In the genomic region with DNA sequence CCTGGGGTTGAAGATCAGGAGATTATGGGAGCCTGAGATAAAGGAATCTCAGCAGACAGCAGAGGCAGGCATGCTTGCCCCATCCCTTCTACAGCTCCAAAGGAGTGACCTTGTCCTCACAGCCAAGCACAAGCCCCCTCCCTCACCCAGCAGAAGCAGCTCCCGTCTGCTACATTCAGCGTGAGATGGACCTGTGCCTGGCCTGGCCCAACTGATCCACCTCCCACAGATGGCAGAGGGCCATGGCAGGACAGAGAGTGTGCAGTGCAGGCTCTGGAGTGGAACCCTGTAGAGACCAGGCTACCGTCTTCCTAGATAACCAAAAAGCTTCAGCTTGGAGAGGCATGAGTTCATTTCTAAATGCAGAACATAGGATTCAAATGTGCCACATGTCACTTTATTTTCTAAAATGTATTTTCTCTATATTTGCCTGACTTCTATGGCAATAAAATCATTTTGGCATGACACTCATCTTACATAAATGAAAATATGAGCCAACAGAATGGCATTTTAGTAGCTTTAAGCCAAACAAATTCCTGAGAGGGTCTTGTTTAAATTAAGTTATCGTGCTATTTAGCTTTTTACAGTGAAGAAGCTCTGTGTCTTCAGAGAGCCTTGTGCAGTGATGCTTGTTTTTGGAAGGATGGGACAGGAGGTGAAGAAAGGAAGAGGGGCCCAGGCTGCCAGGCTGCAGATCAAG, we compare ENCODE assay signal across 15 cellular contexts. TPM values are rescaled to one million over a fixed set of nuclear protein-coding genes. Genes with fewer than 3 reads are reported as not detected.
"Had no signal": no experiment of that assay in that cellular context is flagged by ENCODE, and none has a peak within 500 bp of the region (broad histone marks: within the 10 kb centered on the region; RNA-seq: fewer than 3 reads in every experiment).

No MANE protein-coding gene starts in this region.

- H3K36me3 ChIP-seq: ascending aorta, ovary, thoracic aorta had no signal

- H3K4me3 Mint-ChIP-seq: nephron progenitor cell; stimulated activated naive CD8-positive, alpha-beta T cell treated with anti-CD3 and anti-CD28 coated beads, Interleukin-15, amount 100 ng/mL, for 72 hours had no signal

- H3K27ac ChIP-seq: ascending aorta, coronary artery, ovary, thoracic aorta had no signal

- H3K27me3 ChIP-seq: ascending aorta, ovary had no signal

- DNase-seq: activated CD4-positive, alpha-beta T cell treated with anti-CD3 and anti-CD28 coated beads, Interleukin-2, amount 50 U/mL, for 48 hours; activated CD8-positive, alpha-beta memory T cell treated with anti-CD3 and anti-CD28 coated beads, Interleukin-2, amount 50 U/mL, for 4 hours; effector CD8-positive, alpha-beta T cell; glutamatergic neuron; left colon; mesenchymal stem cell; nephron progenitor cell; ovary; stimulated activated CD4-positive, alpha-beta T cell treated with anti-CD3 and anti-CD28 coated beads, Interleukin-15, amount 100 ng/mL, for 24 hours; stimulated activated CD4-positive, alpha-beta T cell treated with anti-CD3 and anti-CD28 coated beads, Interleukin-4, amount 100 ng/mL, for 24 hours; stimulated activated naive CD8-positive, alpha-beta T cell treated with anti-CD3 and anti-CD28 coated beads, Interleukin-15, amount 100 ng/mL, for 72 hours had no signal

- H3K27ac Mint-ChIP-seq: nephron progenitor cell; stimulated activated naive CD8-positive, alpha-beta T cell treated with anti-CD3 and anti-CD28 coated beads, Interleukin-15, amount 100 ng/mL, for 72 hours had no signal

- H3K4me1 Mint-ChIP-seq: stimulated activated naive CD8-positive, alpha-beta T cell treated with anti-CD3 and anti-CD28 coated beads, Interleukin-15, amount 100 ng/mL, for 72 hours had no signal

- H3K4me3 ChIP-seq: ascending aorta, coronary artery, ovary, thoracic aorta had no signal

- ATAC-seq: activated CD4-positive, CD25-positive, alpha-beta regulatory T cell treated with anti-CD3 and anti-CD28 coated beads, Interleukin-2, amount 50 U/mL, for 24 hours; left colon; stimulated activated naive CD8-positive, alpha-beta T cell treated with anti-CD3 and anti-CD28 coated beads, Interleukin-15, amount 100 ng/mL, for 72 hours had no signal

- H3K9me3 ChIP-seq: ascending aorta, ovary, thoracic aorta had no signal

- H3K4me1 ChIP-seq: ascending aorta had no signal

RNA-seq across cellular contexts. Expression of a gene that starts 43.7 kb away (rescaled TPM):
- total RNA-seq: ascending aorta had no signal
